19 cellular contexts compared by ENCODE assay signal in the genomic region with DNA sequence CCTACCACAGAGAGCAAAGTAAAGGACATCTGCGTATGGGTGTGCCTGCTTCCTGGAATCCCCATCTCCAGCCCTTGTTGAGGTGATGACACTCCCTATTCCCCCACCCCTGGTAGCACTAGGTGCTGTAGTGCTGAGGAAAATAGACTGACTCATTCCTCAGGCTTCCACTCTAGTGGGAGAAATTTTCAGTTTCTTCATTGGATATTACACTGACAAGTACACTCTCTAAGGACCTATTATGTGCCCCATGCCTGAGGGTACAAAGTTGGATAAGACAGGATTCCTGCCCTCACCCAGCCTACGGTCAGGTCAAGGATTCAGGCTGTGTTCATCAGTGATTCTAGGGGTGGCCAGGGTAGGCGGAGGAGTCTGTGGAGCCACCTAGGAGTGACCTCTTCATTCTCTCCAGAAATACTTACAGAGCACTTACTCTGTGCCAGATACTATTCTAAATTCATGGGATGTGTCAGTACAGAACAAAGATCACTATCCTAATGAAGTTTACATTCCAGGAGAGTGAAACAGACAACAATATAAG. TPM values are rescaled to one million over a fixed set of nuclear protein-coding genes. Genes with fewer than 3 reads are reported as not detected.
DNase-seq lines count a peak whose midpoint lies in the region; ATAC-seq, FAIRE-seq and TF ChIP-seq lines count a peak whose summit lies in the region.
"Had no signal": no experiment of that assay in that cellular context is flagged by ENCODE, and none has a peak within 500 bp of the region (broad histone marks: within the 10 kb centered on the region; RNA-seq: fewer than 3 reads in every experiment).

No MANE protein-coding gene starts in this region.

- peaks cover 27% of the 10 kb centered on the region for H3K79me2 ChIP-seq in SK-N-SH (ENCODE audit: insufficient read depth)

- no peaks in the 10 kb centered on the region for H3K9me3 ChIP-seq in SK-N-SH
- no peaks in the 10 kb centered on the region for H3K9me3 ChIP-seq in kidney (ENCODE audit: control insufficient read depth in 1 of 2, low read length in 2 of 2)
- H3K9me3 ChIP-seq: BE2C, neutrophil, sigmoid colon, upper lobe of left lung had no signal

- no peak overlapping the region for H3K4me3 ChIP-seq in AG10803 (ENCODE audit: low read length)
- H3K4me3 ChIP-seq in SK-N-SH (ENCODE audit: low read depth in 2 of 2, low read length in 1 of 2), result no peak overlapping the region
- no peak overlapping the region for H3K4me3 ChIP-seq in kidney (ENCODE audit: low read length in 2 of 2)
- H3K4me3 ChIP-seq: GM12878, sigmoid colon, upper lobe of left lung had no signal

- H3F3A ChIP-seq in SK-N-SH (replicated peaks; ENCODE audit: insufficient read depth), result peaks cover 23% of the 10 kb centered on the region

- TF ChIP-seq CTCF in AG10803 (conservative IDR thresholded peaks at IDR 0.05; ENCODE audit: low read length) (no peak), SK-N-SH (IDR thresholded peaks at IDR 0.05) (no peak), kidney (IDR thresholded peaks at IDR 0.05; ENCODE audit: borderline replicate concordance, extremely low read depth, insufficient read depth) (no peak)

- no peak overlapping the region for H2AFZ ChIP-seq in SK-N-SH (ENCODE audit: low read depth)

- H3K4me2 ChIP-seq in SK-N-SH, result peak overlapping the region; percentile 44

- H4K20me1 ChIP-seq in SK-N-SH (ENCODE audit: insufficient read depth), result no peaks in the 10 kb centered on the region

- ATAC-seq in HG02678 (IDR thresholded peaks at IDR 0.05; ENCODE audit: unreplicated experiment), result no peak
- ATAC-seq: effector memory CD8-positive, alpha-beta T cell; GM12878 had no signal

- peak overlapping the region in 1 of 2 experiments; percentile 54; a peak in 2 of 4 replicates for H3K27ac ChIP-seq in SK-N-SH (ENCODE audit: low read depth in 2 of 2, low read length in 1 of 2)
- no peak overlapping the region for H3K27ac ChIP-seq in kidney (ENCODE audit: low read depth in 2 of 2, low read length in 2 of 2)

- no peak for TF ChIP-seq EP300 in SK-N-SH (IDR thresholded peaks at IDR 0.05; ENCODE audit: borderline replicate concordance in 1 of 2, low read depth in 1 of 2, low read length in 1 of 2)

- DNase-seq in AG10803 (ENCODE audit: low read depth) (peak; percentile 43), EH (ENCODE audit: low read depth) (peak; percentile 74), SK-N-SH (no peak), kidney (peak; percentile 16), NCI-H1694 (lab: John Stamatoyannopoulos, UW) (no peak)
- DNase-seq in activated CD4-positive, CD25-positive, alpha-beta regulatory T cell (lab: John Stamatoyannopoulos, UW), result no peak
- DNase-seq in stimulated activated CD4-positive, alpha-beta T cell treated with anti-CD3 and anti-CD28 coated beads, Interleukin-1b, Interleukin-23, amount 100 ng/mL, for 48 hours, result no peak
- DNase-seq: activated CD4-positive, alpha-beta memory T cell treated with anti-CD3 and anti-CD28 coated beads, Interleukin-2, amount 10 ng/mL, durations not matched to agents 7 days and 5 days; BE2C; effector memory CD8-positive, alpha-beta T cell; foreskin melanocyte; KG1; NCI-H345; SHP77 treated with DMSO at 0.1 percent for 48 hours; sigmoid colon; upper lobe of left lung had no signal

- POLR2A ChIA-PET in SK-N-SH (lab: Yijun Ruan, JAX), result no interaction called here

- CTCF ChIA-PET in SK-N-SH (lab: Yijun Ruan, JAX), result no interaction called here

- H3K36me3 ChIP-seq in SK-N-SH (replicated peaks in 1 of 2; ENCODE audit: control insufficient read depth in 1 of 2, insufficient read depth in 2 of 2, low read length in 1 of 2) (no peaks in the 10 kb centered on the region), kidney (ENCODE audit: control insufficient read depth in 1 of 2, insufficient read depth in 2 of 2, low read length in 2 of 2) (no peaks in the 10 kb centered on the region)
- H3K36me3 ChIP-seq: BE2C, neutrophil, sigmoid colon, upper lobe of left lung had no signal

- H3K9ac ChIP-seq in SK-N-SH (no peak overlapping the region), kidney (ENCODE audit: low read length in 2 of 2) (no peak overlapping the region)

- H3K27me3 ChIP-seq in SK-N-SH (ENCODE audit: insufficient read depth), result no peaks in the 10 kb centered on the region
- H3K27me3 ChIP-seq: BE2C, sigmoid colon, upper lobe of left lung had no signal

- no peaks in the 10 kb centered on the region for H3K9me2 ChIP-seq in SK-N-SH

- peaks cover 10 to 15% of the 10 kb centered on the region in 2 experiments; a peak in 2 of 4 replicates for H3K4me1 ChIP-seq in SK-N-SH (ENCODE audit: control insufficient read depth in 1 of 2, insufficient read depth in 2 of 2, low read depth in 1 of 2, low read length in 1 of 2)
- peaks cover 10 to 12% of the 10 kb centered on the region in 2 donors for H3K4me1 ChIP-seq in kidney (ENCODE audit: control insufficient read depth in 1 of 2, insufficient read depth in 1 of 2, low read depth in 1 of 2, low read length in 2 of 2)
- H3K4me1 ChIP-seq: BE2C had no signal

- intact Hi-C loops in kidney (cut with DNase I), result no loop called here

- no peak for TF ChIP-seq RAD21 in SK-N-SH (IDR thresholded peaks at IDR 0.05; ENCODE audit: low read length)

- FAIRE-seq in kidney (lab: Jason Lieb, UNC), result no peak
- FAIRE-seq: GM12878 had no signal

- 78% methylated on average over 3 of the region's 3 CpGs for WGBS in SK-N-SH (ENCODE audit: low lambda C conversion rate)

TF ChIP-seq in SK-N-SH, 30 proteins besides CTCF, POLR2A, EP300 and RAD21:
- TF ChIP-seq FOXM1 (IDR thresholded peaks at IDR 0.05; ENCODE audit: low read depth), result no peak
- no peak for TF ChIP-seq RXRA (IDR thresholded peaks at IDR 0.05; ENCODE audit: borderline replicate concordance, low read depth)
- TF ChIP-seq JUND (IDR thresholded peaks at IDR 0.05), result no peak
- TF ChIP-seq RCOR1 (IDR thresholded peaks at IDR 0.05; ENCODE audit: low read length), result no peak
- TF ChIP-seq RFX5 (IDR thresholded peaks at IDR 0.05; ENCODE audit: low read length), result no peak
- no peak for TF ChIP-seq SIN3A (IDR thresholded peaks at IDR 0.05; ENCODE audit: borderline replicate concordance, low read depth, low read length)
- TF ChIP-seq EZH2phosphoT487 (IDR thresholded peaks at IDR 0.05; ENCODE audit: borderline replicate concordance, low read depth), result no peak
- no peak for TF ChIP-seq FOXJ3 (CRISPR knock-in tag; IDR thresholded peaks at IDR 0.05)
- no peak for TF ChIP-seq MEF2A (IDR thresholded peaks at IDR 0.05; ENCODE audit: borderline replicate concordance, low read depth)
- no peak for TF ChIP-seq NRF1 (IDR thresholded peaks at IDR 0.05; ENCODE audit: low read depth, low read length)
- TF ChIP-seq TCF12 (IDR thresholded peaks at IDR 0.05), result no peak
- TF ChIP-seq, protein P1, sequence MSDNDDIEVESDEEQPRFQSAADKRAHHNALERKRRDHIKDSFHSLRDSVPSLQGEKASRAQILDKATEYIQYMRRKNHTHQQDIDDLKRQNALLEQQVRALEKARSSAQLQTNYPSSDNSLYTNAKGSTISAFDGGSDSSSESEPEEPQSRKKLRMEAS (IDR thresholded peaks at IDR 0.05; ENCODE audit: low read depth), result no peak
- TF ChIP-seq GATA2 (CRISPR knock-in tag; IDR thresholded peaks at IDR 0.05), result no peak
- TF ChIP-seq, protein P2, sequence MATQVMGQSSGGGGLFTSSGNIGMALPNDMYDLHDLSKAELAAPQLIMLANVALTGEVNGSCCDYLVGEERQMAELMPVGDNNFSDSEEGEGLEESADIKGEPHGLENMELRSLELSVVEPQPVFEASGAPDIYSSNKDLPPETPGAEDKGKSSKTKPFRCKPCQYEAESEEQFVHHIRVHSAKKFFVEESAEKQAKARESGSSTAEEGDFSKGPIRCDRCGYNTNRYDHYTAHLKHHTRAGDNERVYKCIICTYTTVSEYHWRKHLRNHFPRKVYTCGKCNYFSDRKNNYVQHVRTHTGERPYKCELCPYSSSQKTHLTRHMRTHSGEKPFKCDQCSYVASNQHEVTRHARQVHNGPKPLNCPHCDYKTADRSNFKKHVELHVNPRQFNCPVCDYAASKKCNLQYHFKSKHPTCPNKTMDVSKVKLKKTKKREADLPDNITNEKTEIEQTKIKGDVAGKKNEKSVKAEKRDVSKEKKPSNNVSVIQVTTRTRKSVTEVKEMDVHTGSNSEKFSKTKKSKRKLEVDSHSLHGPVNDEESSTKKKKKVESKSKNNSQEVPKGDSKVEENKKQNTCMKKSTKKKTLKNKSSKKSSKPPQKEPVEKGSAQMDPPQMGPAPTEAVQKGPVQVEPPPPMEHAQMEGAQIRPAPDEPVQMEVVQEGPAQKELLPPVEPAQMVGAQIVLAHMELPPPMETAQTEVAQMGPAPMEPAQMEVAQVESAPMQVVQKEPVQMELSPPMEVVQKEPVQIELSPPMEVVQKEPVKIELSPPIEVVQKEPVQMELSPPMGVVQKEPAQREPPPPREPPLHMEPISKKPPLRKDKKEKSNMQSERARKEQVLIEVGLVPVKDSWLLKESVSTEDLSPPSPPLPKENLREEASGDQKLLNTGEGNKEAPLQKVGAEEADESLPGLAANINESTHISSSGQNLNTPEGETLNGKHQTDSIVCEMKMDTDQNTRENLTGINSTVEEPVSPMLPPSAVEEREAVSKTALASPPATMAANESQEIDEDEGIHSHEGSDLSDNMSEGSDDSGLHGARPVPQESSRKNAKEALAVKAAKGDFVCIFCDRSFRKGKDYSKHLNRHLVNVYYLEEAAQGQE (IDR thresholded peaks at IDR 0.05; ENCODE audit: low read depth, low read length), result no peak
TF ChIP-seq in SK-N-SH: peak in this region for 0.

RNA-seq across cellular contexts. Expression of a gene that starts 4.5 kb away (rescaled TPM):
- polyA plus RNA-seq in SK-N-SH (2012; rRNA removed) (31.9 and 38.7 TPM in 2 replicates), kidney (ENCODE audit: insufficient read depth, low read depth, low replicate concordance) (23.8 TPM)
- 39.8 and 48.0 TPM in 2 replicates for polyA plus RNA-seq in SK-N-SH (2012; cell fraction: cytosol; rRNA removed)
- polyA plus RNA-seq in SK-N-SH (2012; cell fraction: nucleus; rRNA removed), result 71.8 and 77.3 TPM in 2 replicates
- total RNA-seq in kidney, result 59.5 TPM

RNA-seq across cellular contexts. Expression of a gene that starts 49.8 kb away (rescaled TPM):
- 38.0 and 51.8 TPM in 2 replicates for polyA plus RNA-seq in SK-N-SH (2012; rRNA removed)
- 82.3 and 126 TPM in 2 replicates for polyA plus RNA-seq in SK-N-SH (2012; cell fraction: cytosol; rRNA removed)
- polyA plus RNA-seq in SK-N-SH (2012; cell fraction: nucleus; rRNA removed), result 5.7 and 18.1 TPM in 2 replicates
- 101 TPM for total RNA-seq in kidney
- 55.5 TPM for polyA plus RNA-seq in kidney (ENCODE audit: insufficient read depth, low read depth, low replicate concordance)

RNA-seq across cellular contexts. Expression of a gene that starts 58.9 kb away (rescaled TPM):
- polyA plus RNA-seq in SK-N-SH (2012; rRNA removed), result 37.0 and 39.6 TPM in 2 replicates
- 27.5 and 32.6 TPM in 2 replicates for polyA plus RNA-seq in SK-N-SH (2012; cell fraction: cytosol; rRNA removed)
- 39.7 and 55.5 TPM in 2 replicates for polyA plus RNA-seq in SK-N-SH (2012; cell fraction: nucleus; rRNA removed)
- total RNA-seq in kidney, result 60.8 TPM
- 70.9 TPM for polyA plus RNA-seq in kidney (ENCODE audit: insufficient read depth, low read depth, low replicate concordance)

Comparison
In these comparisons a context has a peak if more than half of its experiments do, and no peak if none do; other contexts are left out.
1. DNase-seq: peak in AG10803 (single experiment), EH (single experiment) and kidney (single experiment); none in SK-N-SH (single experiment), NCI-H1694 (single experiment), activated CD4-positive, CD25-positive, alpha-beta regulatory T cell (0 of 4) and stimulated activated CD4-positive, alpha-beta T cell treated with anti-CD3 and anti-CD28 coated beads, Interleukin-1b, Interleukin-23, amount 100 ng/mL, for 48 hours (single experiment).